In genomic region chr7:1372063-1372462, GRCh38 we compare ENCODE assay signal across 7 cellular contexts.
"Had no signal": no experiment of that assay in that cellular context is flagged by ENCODE, and none has a peak within 500 bp of the region (broad histone marks: within the 10 kb centered on the region; RNA-seq: fewer than 3 reads in every experiment).

No MANE protein-coding gene starts in this region.

- ATAC-seq: K562 had no signal

- H3K27ac ChIP-seq: GM23248 had no signal

- H3K4me3 ChIP-seq: GM23248, K562 had no signal

- DNase-seq: GM23248, GOT3, H9, HCEC 1CT, HFFc6, IMR-90 had no signal
